In genomic region chr18:43571078-43571689, GRCh38 we compare ENCODE assay signal across 1 cellular context.
TF ChIP-seq lines count a peak whose summit lies in the region.

No MANE protein-coding gene starts in this region.

TF ChIP-seq in HCT116, 20 proteins besides CTCF, POLR2A, EP300 and RAD21 (continued from another document):
- TF ChIP-seq REST (IDR thresholded peaks at IDR 0.05; ENCODE audit: low read depth), result no peak
